ENCODE assay signal across 3 cellular contexts in genomic region chr1:107483949-107484348, GRCh38.
"Had no signal": no experiment of that assay in that cellular context is flagged by ENCODE, and none has a peak within 500 bp of the region (broad histone marks: within the 10 kb centered on the region; RNA-seq: fewer than 3 reads in every experiment).

No MANE protein-coding gene starts in this region.

- H3K4me3 ChIP-seq: GM12878 had no signal

- DNase-seq: GDM1, GF-D8 had no signal

- ATAC-seq: GM12878 had no signal
